ENCODE assay signal across 8 cellular contexts in genomic region chr3:27533718-27534578, GRCh38. TPM values are rescaled to one million over a fixed set of nuclear protein-coding genes. Genes with fewer than 3 reads are reported as not detected.
DNase-seq lines count a peak whose midpoint lies in the region; ATAC-seq and TF ChIP-seq lines count a peak whose summit lies in the region.

No MANE protein-coding gene starts in this region.

- peaks cover 3% of the 10 kb centered on the region for H3K9me3 Mint-ChIP-seq in T-helper 1 cell treated with Interleukin-12 subunit alpha and Interleukin-12 subunit beta and Interleukin-4 antibody, amounts not matched to agents 30 μg/mL and 1 μg/mL, for 36 hours
- no peaks in the 10 kb centered on the region for H3K9me3 Mint-ChIP-seq in stimulated activated naive CD8-positive, alpha-beta T cell treated with anti-CD3 and anti-CD28 coated beads, Interleukin-15, Interleukin-2, amounts not matched to agents 100 ng/mL and 50 ng/mL, for 24 hours

- H3K27ac Mint-ChIP-seq in T-helper 1 cell treated with Interleukin-12 subunit alpha and Interleukin-12 subunit beta and Interleukin-4 antibody, amounts not matched to agents 30 μg/mL and 1 μg/mL, for 36 hours = peak overlapping the region; percentile 96
- H3K27ac Mint-ChIP-seq in stimulated activated naive CD8-positive, alpha-beta T cell treated with anti-CD3 and anti-CD28 coated beads, Interleukin-15, Interleukin-2, amounts not matched to agents 100 ng/mL and 50 ng/mL, for 24 hours = peak overlapping the region; percentile 86

- no peaks in the 10 kb centered on the region for H3K4me1 ChIP-seq in colonic mucosa
- H3K4me1 ChIP-seq in liver (ENCODE audit: control insufficient read depth in 4 of 4, insufficient read depth in 4 of 4, low read length in 3 of 4) = no peaks in the 10 kb centered on the region

- H3K36me3 ChIP-seq in colonic mucosa = no peaks in the 10 kb centered on the region
- no peaks in the 10 kb centered on the region for H3K36me3 ChIP-seq in liver (ENCODE audit: control insufficient read depth in 4 of 4, insufficient read depth in 3 of 4, low read depth in 1 of 4, low read length in 3 of 4)

- peak overlapping the region; percentile 68 for H3K4me3 Mint-ChIP-seq in T-helper 1 cell treated with Interleukin-12 subunit alpha and Interleukin-12 subunit beta and Interleukin-4 antibody, amounts not matched to agents 30 μg/mL and 1 μg/mL, for 36 hours
- H3K4me3 Mint-ChIP-seq in stimulated activated naive CD8-positive, alpha-beta T cell treated with anti-CD3 and anti-CD28 coated beads, Interleukin-15, Interleukin-2, amounts not matched to agents 100 ng/mL and 50 ng/mL, for 24 hours = peak overlapping the region; percentile 56

- H3K4me1 Mint-ChIP-seq in T-helper 1 cell treated with Interleukin-12 subunit alpha and Interleukin-12 subunit beta and Interleukin-4 antibody, amounts not matched to agents 30 μg/mL and 1 μg/mL, for 36 hours (ENCODE audit: low read depth) = peaks cover 29% of the 10 kb centered on the region
- H3K4me1 Mint-ChIP-seq in stimulated activated naive CD8-positive, alpha-beta T cell treated with anti-CD3 and anti-CD28 coated beads, Interleukin-15, Interleukin-2, amounts not matched to agents 100 ng/mL and 50 ng/mL, for 24 hours (ENCODE audit: low read depth) = peaks cover 11% of the 10 kb centered on the region

- TF ChIP-seq RAD21 in liver (IDR thresholded peaks at IDR 0.05) = no peak

- no peaks in the 10 kb centered on the region for H3K9me3 ChIP-seq in colonic mucosa
- no peaks in the 10 kb centered on the region for H3K9me3 ChIP-seq in liver (ENCODE audit: control insufficient read depth in 4 of 4, low read length in 3 of 4)

- no peak overlapping the region for H3K4me3 ChIP-seq in colonic mucosa
- H3K4me3 ChIP-seq in liver (ENCODE audit: low read depth in 1 of 3, low read length in 3 of 3) = no peak overlapping the region

- peaks cover 6% of the 10 kb centered on the region for H3K36me3 Mint-ChIP-seq in T-helper 1 cell treated with Interleukin-12 subunit alpha and Interleukin-12 subunit beta and Interleukin-4 antibody, amounts not matched to agents 30 μg/mL and 1 μg/mL, for 36 hours (ENCODE audit: low read depth)
- no peaks in the 10 kb centered on the region for H3K36me3 Mint-ChIP-seq in stimulated activated naive CD8-positive, alpha-beta T cell treated with anti-CD3 and anti-CD28 coated beads, Interleukin-15, Interleukin-2, amounts not matched to agents 100 ng/mL and 50 ng/mL, for 24 hours (ENCODE audit: low read depth)

- H3K27me3 ChIP-seq in colonic mucosa = no peaks in the 10 kb centered on the region
- H3K27me3 ChIP-seq in liver (ENCODE audit: control insufficient read depth in 4 of 4, insufficient read depth in 4 of 4, low read length in 3 of 4) = no peaks in the 10 kb centered on the region

- peak; percentile 47 for DNase-seq in 8988T
- peak; percentile 25 for DNase-seq in colonic mucosa
- no peak for DNase-seq in NCI-H2227 treated with DMSO at 0.1 percent for 48 hours (lab: John Stamatoyannopoulos, UW)

- 63% methylated on average over 10 of the region's 10 CpGs for WGBS in liver

- peak; percentile 66 for ATAC-seq in GM18511 (IDR thresholded peaks at IDR 0.05; ENCODE audit: unreplicated experiment)
- ATAC-seq in HG03342 (IDR thresholded peaks at IDR 0.05; ENCODE audit: unreplicated experiment) = peak; percentile 82

- peak overlapping the region; percentile 42 for H3K27ac ChIP-seq in colonic mucosa
- H3K27ac ChIP-seq in liver (ENCODE audit: low read depth in 1 of 2, low read length in 2 of 2) = no peak overlapping the region

- no peak overlapping the region for H3K9ac ChIP-seq in colonic mucosa (ENCODE audit: low read depth in 2 of 2, low read length in 2 of 2)
- no peak overlapping the region for H3K9ac ChIP-seq in liver (ENCODE audit: low read depth in 1 of 2, low read length in 2 of 2)

- TF ChIP-seq CTCF in colonic mucosa (IDR thresholded peaks at IDR 0.05) = no peak
- no peak for TF ChIP-seq CTCF in liver (IDR thresholded peaks at IDR 0.05; ENCODE audit: low read depth, low read length, missing input control)

- H3K27me3 Mint-ChIP-seq in T-helper 1 cell treated with Interleukin-12 subunit alpha and Interleukin-12 subunit beta and Interleukin-4 antibody, amounts not matched to agents 30 μg/mL and 1 μg/mL, for 36 hours (ENCODE audit: low read depth) = no peaks in the 10 kb centered on the region
- no peaks in the 10 kb centered on the region for H3K27me3 Mint-ChIP-seq in stimulated activated naive CD8-positive, alpha-beta T cell treated with anti-CD3 and anti-CD28 coated beads, Interleukin-15, Interleukin-2, amounts not matched to agents 100 ng/mL and 50 ng/mL, for 24 hours

- intact Hi-C loops in colonic mucosa (cut with DNase I) = no loop called here

TF ChIP-seq in liver, 16 proteins besides CTCF, POLR2A, EP300 and RAD21:
- TF ChIP-seq JUND (IDR thresholded peaks at IDR 0.05) (peak; percentile 48 to 69), YY1 (IDR thresholded peaks at IDR 0.05) (no peak)

RNA-seq across cellular contexts. Expression of gene SLC4A7, which starts 49.8 kb away (rescaled TPM):
- total RNA-seq in colonic mucosa (10 to 100 TPM; 11.2 to 20.2 TPM), liver (1 to 10 TPM; 6.3 to 9.8 TPM)
- polyA plus RNA-seq in liver = 1 to 10 TPM in 1 of 2 donors, under 1 TPM in 1; 0.76 to 1.8 TPM
